In genomic region chr9:126791406-126792230, GRCh38 we compare ENCODE assay signal across 1 cellular context.
A peak's percentile ranks its signal among the peaks of the same experiment; 100 is the strongest.
TF ChIP-seq lines count a peak whose summit lies in the region.

No MANE protein-coding gene starts in this region.

TF ChIP-seq in K562, 482 proteins besides CTCF, POLR2A, EP300 and RAD21 (continued from another document):
- TF ChIP-seq ZHX1 (conservative IDR thresholded peaks at IDR 0.05; ENCODE audit: low read length) (no peak), ZNF395 (CRISPR knock-in tag; IDR thresholded peaks at IDR 0.05) (no peak), ZFP36 (IDR thresholded peaks at IDR 0.05; ENCODE audit: low read depth, low read length, partially characterized antibody) (peak; percentile 15), RCOR1 (IDR thresholded peaks at IDR 0.05; ENCODE audit: borderline replicate concordance in 1 of 2, low read depth in 2 of 2, low read length in 2 of 2) (no peak), RFX1 (IDR thresholded peaks at IDR 0.05) (peak; percentile 75), ZNF75A (CRISPR knock-in tag; IDR thresholded peaks at IDR 0.05) (no peak), HDAC3 (IDR thresholded peaks at IDR 0.05; ENCODE audit: borderline replicate concordance, partially characterized antibody) (no peak), STAT5A (IDR thresholded peaks at IDR 0.05; ENCODE audit: borderline replicate concordance, low read length) (no peak), ZNF134 (CRISPR knock-in tag; conservative IDR thresholded peaks at IDR 0.05) (no peak)
